Comparison of ENCODE assay signal across 8 cellular contexts in genomic region chr2:219160186-219161017, GRCh38. TPM values are rescaled to one million over a fixed set of nuclear protein-coding genes. Genes with fewer than 3 reads are reported as not detected.
A peak's percentile ranks its signal among the peaks of the same experiment; 100 is the strongest.
DNase-seq lines count a peak whose midpoint lies in the region; ATAC-seq, FAIRE-seq and TF ChIP-seq lines count a peak whose summit lies in the region.

Gene NHEJ1 (minus strand): TSS chr2:219160815. CDS start chr2:219158362, 2,453 bp downstream.

- H3K4me3 ChIP-seq in H7 (ENCODE audit: insufficient read depth, low read depth, low read length) (peak within 1 kb of the TSS; percentile 73), neutrophil (ENCODE audit: low read depth in 1 of 2, low read length in 1 of 2) (peak within 1 kb of the TSS; percentile 78 to 87)

- TF ChIP-seq CTCF in foreskin keratinocyte (conservative IDR thresholded peaks at IDR 0.05) = peak; percentile 96
- TF ChIP-seq CTCF in neutrophil (IDR thresholded peaks at IDR 0.05) = peak; percentile 96

- FAIRE-seq in G401.6 (lab: Jason Lieb, UNC) = peak; percentile 63

- H3K9me3 ChIP-seq in neutrophil = no peaks in the 10 kb centered on the region

- H3K36me3 ChIP-seq in H7 (replicated peaks; ENCODE audit: control insufficient read depth, insufficient read depth, low read length) (no peaks in the 10 kb centered on the region), neutrophil (peaks cover 11% of the 10 kb centered on the region)

- H3K27me3 ChIP-seq in H7 (ENCODE audit: control insufficient read depth, insufficient read depth, low read length) = peaks cover 1% of the 10 kb centered on the region; the same call in 1 of the 2 replicates
- no peaks in the 10 kb centered on the region for H3K27me3 ChIP-seq in foreskin keratinocyte
- H3K27me3 ChIP-seq in neutrophil = peaks cover 3% of the 10 kb centered on the region

- H3K4me1 ChIP-seq in foreskin keratinocyte (no peaks in the 10 kb centered on the region), neutrophil (ENCODE audit: control insufficient read depth in 1 of 2, insufficient read depth in 1 of 2, low read depth in 1 of 2, low read length in 1 of 2) (peaks cover 14 to 20% of the 10 kb centered on the region in 2 experiments)

- DNase-seq in H7 (peak; percentile 99), M059J (ENCODE audit: low read depth) (peak; percentile 90), SIG-M5 (lab: John Stamatoyannopoulos, UW) (peak; percentile 32), activated gamma-delta T cell treated with Interleukin-2 at 50 U/mL for 16 hours (peak; percentile 91), foreskin keratinocyte (peak; percentile 69 to 86), substantia nigra (lab: John Stamatoyannopoulos, UW) (peak; percentile 75 to 99 (median 92))

- ATAC-seq in foreskin keratinocyte = peak; percentile 88

- H3K27ac ChIP-seq in foreskin keratinocyte = peak within 1 kb of the TSS; percentile 61
- peak within 1 kb of the TSS; percentile 83 for H3K27ac ChIP-seq in neutrophil
- peak within 1 kb of the TSS; percentile 98 for H3K27ac ChIP-seq in substantia nigra (ENCODE audit: low read depth, low read length, poor library complexity, severe bottlenecking)

RNA-seq across cellular contexts. Expression of gene NHEJ1, which starts in this region (rescaled TPM):
- total RNA-seq in H7 (2014; rRNA removed; shearing (Covaris generic)) = 22.0 and 22.7 TPM in 2 replicates
- 13.6 and 19.2 TPM in 2 replicates for total RNA-seq in M059J (2014; rRNA removed; shearing (Covaris generic))
- 12.4 and 13.8 TPM in 2 replicates for total RNA-seq in foreskin keratinocyte
- 8.0 and 9.3 TPM in 2 replicates for polyA plus RNA-seq in foreskin keratinocyte

Comparison
In these comparisons a context has a peak if more than half of its experiments do, and no peak if none do; other contexts are left out.
1. Peak in every context shown above with its lines: DNase-seq, ATAC-seq, H3K4me3 ChIP-seq and H3K27ac ChIP-seq.
2. DNase-seq: peak in every context shown above with its lines; median percentile 99 in H7; 92 in substantia nigra; 91 in activated gamma-delta T cell treated with Interleukin-2 at 50 U/mL for 16 hours; 90 in M059J; 78 in foreskin keratinocyte; 32 in SIG-M5.